Comparison of ENCODE assay signal across 8 cellular contexts in genomic region chr20:46689082-46689753, GRCh38. TPM values are rescaled to one million over a fixed set of nuclear protein-coding genes. Genes with fewer than 3 reads are reported as not detected.
DNase-seq lines count a peak whose midpoint lies in the region; ATAC-seq and TF ChIP-seq lines count a peak whose summit lies in the region.

TP53RK (minus strand) TSS chr20:46689444; CDS start chr20:46689414, 30 bp downstream.

- no peaks in the 10 kb centered on the region for H3K27me3 Mint-ChIP-seq in activated T-helper 17 cell treated with anti-CD3 and anti-CD28 coated beads, Interleukin-2, amount 50 U/mL, for 72 hours
- no peaks in the 10 kb centered on the region for H3K27me3 Mint-ChIP-seq in natural killer cell (ENCODE audit: low read depth in 2 of 2)

- peaks cover 4% of the 10 kb centered on the region for H3K9me3 Mint-ChIP-seq in activated T-helper 17 cell treated with anti-CD3 and anti-CD28 coated beads, Interleukin-2, amount 50 U/mL, for 72 hours
- no peaks in the 10 kb centered on the region for H3K9me3 Mint-ChIP-seq in natural killer cell

- no peak for TF ChIP-seq CTCF in LNCaP clone FGC (IDR thresholded peaks at IDR 0.05; ENCODE audit: control insufficient read depth, extremely low read depth, insufficient read depth)
- no peak for TF ChIP-seq CTCF in RWPE1 (conservative IDR thresholded peaks at IDR 0.05; ENCODE audit: low read depth)
- TF ChIP-seq CTCF in fibroblast of mammary gland (conservative IDR thresholded peaks at IDR 0.05; ENCODE audit: control insufficient read depth, insufficient read depth, low read depth, low read length) = no peak
- peak; percentile 23 for TF ChIP-seq CTCF in natural killer cell (IDR thresholded peaks at IDR 0.05)

- intact Hi-C loops in natural killer cell (cut with micrococcal nuclease) = loop anchor here (10.0 kb wide), 1 partner anchor 664 kb away; the partner anchor contains the start of gene SLC12A5

- H3K4me3 ChIP-seq in LNCaP clone FGC (ENCODE audit: low read depth, low read length) = peak within 1 kb of the TSS; percentile 70
- H3K4me3 ChIP-seq in fibroblast of mammary gland (ENCODE audit: control insufficient read depth, low read depth, low read length) = peak within 1 kb of the TSS; percentile 79

- H3K4me1 Mint-ChIP-seq in activated T-helper 17 cell treated with anti-CD3 and anti-CD28 coated beads, Interleukin-2, amount 50 U/mL, for 72 hours = peaks cover 29% of the 10 kb centered on the region
- H3K4me1 Mint-ChIP-seq in natural killer cell = peaks cover 51 to 54% of the 10 kb centered on the region in 2 donors

- peak within 1 kb of the TSS; percentile 98 for H3K27ac Mint-ChIP-seq in activated T-helper 17 cell treated with anti-CD3 and anti-CD28 coated beads, Interleukin-2, amount 50 U/mL, for 72 hours
- peak within 1 kb of the TSS; percentile 92 to 97 for H3K27ac Mint-ChIP-seq in natural killer cell

- ATAC-seq in activated T-helper 17 cell treated with anti-CD3 and anti-CD28 coated beads, Interleukin-2, amount 50 U/mL, for 72 hours (replicated peaks) = peak; percentile 94
- ATAC-seq in natural killer cell = peak; percentile 94 to 98 (median 94)

- CTCF ChIA-PET in RWPE1 (lab: Yijun Ruan, JAX) = interaction anchor here (0.7 to 1.2 kb wide), 2 partner anchors 50 to 63 kb away, joined by 3 to 4 read pairs; no protein-coding TSS in a partner anchor

- peaks cover 47% of the 10 kb centered on the region for H3K36me3 Mint-ChIP-seq in activated T-helper 17 cell treated with anti-CD3 and anti-CD28 coated beads, Interleukin-2, amount 50 U/mL, for 72 hours (ENCODE audit: low read depth)
- peaks cover 2% of the 10 kb centered on the region for H3K36me3 Mint-ChIP-seq in natural killer cell

- peak within 1 kb of the TSS; percentile 95 for H3K4me3 Mint-ChIP-seq in activated T-helper 17 cell treated with anti-CD3 and anti-CD28 coated beads, Interleukin-2, amount 50 U/mL, for 72 hours
- peak within 1 kb of the TSS; percentile 99 for H3K4me3 Mint-ChIP-seq in natural killer cell

- POLR2A ChIA-PET in RWPE1 (lab: Yijun Ruan, JAX; ENCODE audit: low non-redundant PET) = interaction anchor here (0.7 kb wide), 1 partner anchor 16 kb away, joined by 3 read pairs; no protein-coding TSS in a partner anchor

- peak; percentile 100 for DNase-seq in EL
- peak; percentile 98 for DNase-seq in GOT3 (lab: John Stamatoyannopoulos, UW)
- peak; percentile 100 for DNase-seq in LNCaP clone FGC (ENCODE audit: low read depth)
- peak; percentile 100 for DNase-seq in RWPE1 (ENCODE audit: low spot score)
- DNase-seq in fibroblast of mammary gland (ENCODE audit: low read depth) = peak; percentile 100
- peak; percentile 92 for DNase-seq in natural killer cell
- peak; percentile 97 for DNase-seq in stimulated activated naive CD4-positive, alpha-beta T cell treated with Interleukin-2 at 50 U/mL for 16 hours (lab: John Stamatoyannopoulos, UW)

- peak within 1 kb of the TSS; percentile 96 for H3K27ac ChIP-seq in RWPE1

RNA-seq across cellular contexts. Expression of gene TP53RK, which starts in this region (rescaled TPM):
- total RNA-seq in activated T-helper 17 cell treated with anti-CD3 and anti-CD28 coated beads, Interleukin-2, amount 50 U/mL, for 72 hours = 10 to 100 TPM; 11.9 to 16.7 TPM
- total RNA-seq in natural killer cell = 10 to 100 TPM in 1 of 3 donors, 1 to 10 TPM in 2; 5.0 to 10.4 (median 7.8) TPM

Comparison
In these comparisons a context has a peak if more than half of its experiments do, and no peak if none do; other contexts are left out.
1. Peak in every context shown above with its lines: DNase-seq, ATAC-seq, H3K4me3 ChIP-seq and H3K27ac ChIP-seq.